ENCODE assay signal across 34 cellular contexts in the genomic region with DNA sequence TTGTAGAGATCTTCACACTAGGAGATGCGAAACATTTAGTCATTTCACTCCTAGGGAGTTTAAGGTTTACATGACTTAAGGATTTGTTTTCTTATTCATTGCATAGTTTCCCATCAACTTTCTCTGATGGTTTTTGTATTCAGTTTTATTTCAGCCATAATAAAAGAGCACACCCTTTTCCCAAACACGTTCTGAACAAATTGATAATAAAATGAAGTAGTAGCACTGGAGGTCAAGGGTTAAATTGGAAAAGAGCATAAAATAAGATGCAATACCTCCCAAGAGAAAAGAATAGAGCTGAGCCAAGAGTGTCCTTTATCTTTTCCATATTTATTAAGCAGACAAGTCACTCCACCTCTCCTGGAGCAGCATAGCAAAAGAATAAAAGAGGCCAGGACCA.
"Had no signal": no experiment of that assay in that cellular context is flagged by ENCODE, and none has a peak within 500 bp of the region (broad histone marks: within the 10 kb centered on the region; RNA-seq: fewer than 3 reads in every experiment).

No MANE protein-coding gene starts in this region.

- H3K4me3 ChIP-seq: MG63 had no signal

- H3K9me3 ChIP-seq: MG63 had no signal

- H3K36me3 ChIP-seq: MG63 had no signal

- DNase-seq: Karpas-422, Kasumi-1, MG63, MM.1S, MV-4-11, NCI-H1048, NCI-H1092, NCI-H1092 treated with DMSO at 0.1 percent for 48 hours, NCI-H1105, NCI-H1105 treated with DMSO at 0.1 percent for 48 hours, NCI-H1417, NCI-H1417 treated with DMSO at 0.1 percent for 48 hours, NCI-H1436, NCI-H1436 treated with DMSO at 0.1 percent for 48 hours, NCI-H146, NCI-H1694, NCI-H1694 treated with DMSO at 0.1 percent for 48 hours, NCI-H187, NCI-H187 treated with DMSO at 0.1 percent for 48 hours, NCI-H1930, NCI-H2029, NCI-H2029 treated with DMSO at 0.1 percent for 48 hours, NCI-H2081, NCI-H2081 treated with DMSO at 0.1 percent for 48 hours, NCI-H2107, NCI-H2171, NCI-H2171 treated with DMSO at 0.1 percent for 48 hours, NCI-H2227 treated with DMSO at 0.1 percent for 48 hours, NCI-H226, NCI-H345, NCI-H446, NCI-H446 treated with DMSO at 0.1 percent for 48 hours, NCI-H510A, NCI-H510A treated with DMSO at 0.1 percent for 48 hours had no signal
